Comparison of ENCODE assay signal across 8 cellular contexts in genomic region chr22:49966041-49966715, GRCh38. TPM values are rescaled to one million over a fixed set of nuclear protein-coding genes. Genes with fewer than 3 reads are reported as not detected.
DNase-seq lines count a peak whose midpoint lies in the region; ATAC-seq, FAIRE-seq and TF ChIP-seq lines count a peak whose summit lies in the region.
"Had no signal": no experiment of that assay in that cellular context is flagged by ENCODE, and none has a peak within 500 bp of the region (broad histone marks: within the 10 kb centered on the region; RNA-seq: fewer than 3 reads in every experiment).

No MANE protein-coding gene starts in this region.

- H3K4me1 ChIP-seq in HEK293 (ENCODE audit: control insufficient read depth, insufficient read depth, low read length) (peaks cover 11% of the 10 kb centered on the region), HepG2 (ENCODE audit: insufficient read depth, low read length) (peaks cover 88% of the 10 kb centered on the region)

- H3K27ac Mint-ChIP-seq in activated naive CD8-positive, alpha-beta T cell treated with anti-CD3 and anti-CD28 coated beads, Interleukin-2, amount 50 U/mL, for 24 hours = no peak overlapping the region
- no peak overlapping the region for H3K27ac Mint-ChIP-seq in stimulated activated naive CD8-positive, alpha-beta T cell treated with anti-CD3 and anti-CD28 coated beads, Interleukin-15, Interleukin-2, amounts not matched to agents 100 ng/mL and 50 ng/mL, for 24 hours

- ATAC-seq in activated naive CD8-positive, alpha-beta T cell treated with anti-CD3 and anti-CD28 coated beads, Interleukin-2, amount 50 U/mL, for 24 hours = no peak
- ATAC-seq in HepG2 (peak; percentile 22), GM21717 (IDR thresholded peaks at IDR 0.05; ENCODE audit: unreplicated experiment) (no peak), GM21825 (IDR thresholded peaks at IDR 0.05; ENCODE audit: unreplicated experiment) (no peak)

- TF ChIP-seq EP300 in HepG2 (IDR thresholded peaks at IDR 0.05; ENCODE audit: low read depth in 2 of 2, low read length in 2 of 2) (no peak), HepG2 (CRISPR knock-in tag; IDR thresholded peaks at IDR 0.05; ENCODE audit: borderline replicate concordance) (no peak)

- H3K4me3 ChIP-seq in HEK293 (ENCODE audit: low read depth, low read length) = no peak overlapping the region
- peak overlapping the region; percentile 13 to 99 (median 26); a peak in 5 of 6 replicates for H3K4me3 ChIP-seq in HepG2 (replicated peaks in 1 of 3; ENCODE audit: insufficient read depth in 1 of 3, low read depth in 2 of 3, low read length in 3 of 3)

- H3K9ac ChIP-seq in HepG2 (ENCODE audit: insufficient read depth, low read depth, low read length) = peak overlapping the region; percentile 67

- H3K9me3 Mint-ChIP-seq in activated naive CD8-positive, alpha-beta T cell treated with anti-CD3 and anti-CD28 coated beads, Interleukin-2, amount 50 U/mL, for 24 hours = no peaks in the 10 kb centered on the region
- H3K9me3 Mint-ChIP-seq in stimulated activated naive CD8-positive, alpha-beta T cell treated with anti-CD3 and anti-CD28 coated beads, Interleukin-15, Interleukin-2, amounts not matched to agents 100 ng/mL and 50 ng/mL, for 24 hours = no peaks in the 10 kb centered on the region

- no peak for TF ChIP-seq POLR2A in HepG2 (IDR thresholded peaks at IDR 0.05; ENCODE audit: insufficient read depth in 1 of 2, low read depth in 2 of 2, low read length in 2 of 2)

- no peak for TF ChIP-seq CTCF in HEK293 (tag by site-specific recombination; IDR thresholded peaks at IDR 0.05)
- no peak for TF ChIP-seq CTCF in HepG2 (CRISPR knock-in tag; IDR thresholded peaks at IDR 0.05)

- POLR2A ChIA-PET in HEK293 (lab: Yijun Ruan, JAX) (interaction anchor here (0.9 to 1.8 kb wide), 5 partner anchors 14 to 64 kb away, joined by 3 to 6 read pairs (median 4); no protein-coding TSS in a partner anchor), HepG2 (lab: Yijun Ruan, JAX) (interaction anchor here (1.1 to 16.4 kb wide), 10 partner anchors 11 to 542 kb away, joined by 3 to 722 read pairs (median 5); partner anchors contain the start of genes ALG12, CRELD2, LMF2 and NCAPH2)

- intact Hi-C loops in HepG2 (cut with micrococcal nuclease; ENCODE audit: unreplicated experiment) = loop anchor here (5.0 kb wide), 1 partner anchor 34 kb away; no protein-coding TSS in a partner anchor

- H3K36me3 ChIP-seq in HEK293 (ENCODE audit: control insufficient read depth in 2 of 2, insufficient read depth in 1 of 2, low read length in 2 of 2) = peaks cover 10 to 41% of the 10 kb centered on the region in 2 experiments
- H3K36me3 ChIP-seq in HepG2 (replicated peaks in 1 of 2; ENCODE audit: control insufficient read depth in 1 of 2, insufficient read depth in 2 of 2, low read length in 2 of 2) = peaks cover 9 to 23% of the 10 kb centered on the region in 2 experiments

- no peak for DNase-seq in activated naive CD8-positive, alpha-beta T cell treated with anti-CD3 and anti-CD28 coated beads, Interleukin-2, amount 50 U/mL, for 24 hours
- DNase-seq in HepG2 (ENCODE audit: low spot score) = no peak
- DNase-seq in COLO829 (ENCODE audit: low spot score) = no peak

- H2AFZ ChIP-seq in HepG2 (ENCODE audit: low read length) = no peak overlapping the region

- H3K27ac ChIP-seq in HEK293 (ENCODE audit: extremely low read depth, low read depth, low read length) (no peak overlapping the region), HepG2 (ENCODE audit: extremely low read length, insufficient read depth, low read length) (peak overlapping the region; percentile 84)

- no peaks in the 10 kb centered on the region for H3K9me3 ChIP-seq in HEK293 (ENCODE audit: control insufficient read depth, insufficient read depth, low read depth, low read length)
- no peaks in the 10 kb centered on the region for H3K9me3 ChIP-seq in HepG2 (ENCODE audit: low read length)
- H3K9me3 ChIP-seq: SJCRH30 had no signal

- WGBS in HepG2 (ENCODE audit: low lambda C conversion rate) = 4% methylated on average over 4 of the region's 11 CpGs

- H4K20me1 ChIP-seq in HepG2 (ENCODE audit: insufficient read depth, low read length) = peaks cover 37% of the 10 kb centered on the region

- FAIRE-seq in HepG2 (lab: Jason Lieb, UNC) = no peak

- no TSS peak for BruUV-seq in HepG2 (replicated peaks; lab: Mats Ljungman, UMichigan)

- peaks cover 51% of the 10 kb centered on the region for H3K4me1 Mint-ChIP-seq in activated naive CD8-positive, alpha-beta T cell treated with anti-CD3 and anti-CD28 coated beads, Interleukin-2, amount 50 U/mL, for 24 hours
- H3K4me1 Mint-ChIP-seq in stimulated activated naive CD8-positive, alpha-beta T cell treated with anti-CD3 and anti-CD28 coated beads, Interleukin-15, Interleukin-2, amounts not matched to agents 100 ng/mL and 50 ng/mL, for 24 hours (ENCODE audit: low read depth) = peaks cover 51% of the 10 kb centered on the region

- peaks cover 26% of the 10 kb centered on the region for H3K79me2 ChIP-seq in HepG2 (ENCODE audit: insufficient read depth, low read length)

- in situ Hi-C loops in HepG2 (cut with HindIII; ENCODE audit: extremely low pct_ligation_motif_present, low pct_unique_long_range_greater_than_20kb) = loop anchor here (5.0 kb wide), 1 partner anchor 34 kb away; no protein-coding TSS in a partner anchor

- H3K36me3 Mint-ChIP-seq in activated naive CD8-positive, alpha-beta T cell treated with anti-CD3 and anti-CD28 coated beads, Interleukin-2, amount 50 U/mL, for 24 hours (ENCODE audit: low read depth) = peaks cover 31% of the 10 kb centered on the region
- H3K36me3 Mint-ChIP-seq in stimulated activated naive CD8-positive, alpha-beta T cell treated with anti-CD3 and anti-CD28 coated beads, Interleukin-15, Interleukin-2, amounts not matched to agents 100 ng/mL and 50 ng/mL, for 24 hours (ENCODE audit: low read depth) = peaks cover 28% of the 10 kb centered on the region

- H3K27me3 Mint-ChIP-seq in activated naive CD8-positive, alpha-beta T cell treated with anti-CD3 and anti-CD28 coated beads, Interleukin-2, amount 50 U/mL, for 24 hours = no peaks in the 10 kb centered on the region
- H3K27me3 Mint-ChIP-seq in stimulated activated naive CD8-positive, alpha-beta T cell treated with anti-CD3 and anti-CD28 coated beads, Interleukin-15, Interleukin-2, amounts not matched to agents 100 ng/mL and 50 ng/mL, for 24 hours = no peaks in the 10 kb centered on the region

- peak overlapping the region; percentile 14 for H3K4me3 Mint-ChIP-seq in activated naive CD8-positive, alpha-beta T cell treated with anti-CD3 and anti-CD28 coated beads, Interleukin-2, amount 50 U/mL, for 24 hours
- H3K4me3 Mint-ChIP-seq in stimulated activated naive CD8-positive, alpha-beta T cell treated with anti-CD3 and anti-CD28 coated beads, Interleukin-15, Interleukin-2, amounts not matched to agents 100 ng/mL and 50 ng/mL, for 24 hours = peak overlapping the region; percentile 17

- H3K4me2 ChIP-seq in HepG2 (ENCODE audit: low read depth, low read length) = peak overlapping the region; percentile 94

- TF ChIP-seq RAD21 in HepG2 (CRISPR knock-in tag; IDR thresholded peaks at IDR 0.05) = no peak

- H3K27me3 ChIP-seq in HepG2 (ENCODE audit: control insufficient read depth in 1 of 2, insufficient read depth in 2 of 2, low read length in 2 of 2) = no peaks in the 10 kb centered on the region; a peak in 1 of 5 replicates
- H3K27me3 ChIP-seq: SJCRH30 had no signal

- CTCF ChIA-PET in HEK293 (lab: Yijun Ruan, JAX) = interaction anchor here (0.6 to 2.8 kb wide), 2 partner anchors 64 to 560 kb away, joined by 4 to 7 read pairs; no protein-coding TSS in a partner anchor
- CTCF ChIA-PET in HepG2 (lab: Yijun Ruan, JAX; ENCODE audit: low intra/inter-chr PET ratio, low total read pairs) = no interaction called here

RNA-seq across cellular contexts. Expression of gene PIM3, which starts 5.6 kb away (rescaled TPM):
- total RNA-seq in HepG2 (2016; rRNA removed; fragmentation: Illumina TruSeq; extraction: Trizol) = 18.2 and 31.2 TPM in 2 replicates
- total RNA-seq in HepG2 (2016; cell fraction: cytosol; rRNA removed; fragmentation: Illumina TruSeq; extraction: Trizol; ENCODE audit: low read depth) = 12.4 and 12.6 TPM in 2 replicates
- total RNA-seq in HepG2 (2016; cell fraction: insoluble cytoplasmic fraction; rRNA removed; fragmentation: Illumina TruSeq; extraction: Trizol) = 17.3 and 32.7 TPM in 2 replicates
- 27.1 and 31.2 TPM in 2 replicates for total RNA-seq in HepG2 (2016; cell fraction: membrane; rRNA removed; fragmentation: Illumina TruSeq; extraction: Trizol)
- 24.6 and 30.5 TPM in 2 replicates for total RNA-seq in HepG2 (2016; cell fraction: nucleus; rRNA removed; fragmentation: Illumina TruSeq; extraction: Trizol)
- 21.6 and 24.1 TPM in 2 replicates for polyA plus RNA-seq in HepG2 (2011; rRNA removed)
- 21.4 and 47.8 TPM in 2 replicates for polyA plus RNA-seq in HepG2 (2011; cell fraction: cytosol; rRNA removed)
- 121 and 136 TPM in 2 replicates for polyA plus RNA-seq in HepG2 (2011; cell fraction: nucleus; rRNA removed)
- 22.6 and 36.4 TPM in 2 replicates for polyA plus RNA-seq in HepG2 (2012)
- polyA plus RNA-seq in HepG2 (2016; cell fraction: cytosol; fragmentation: Illumina TruSeq; extraction: Trizol; ENCODE audit: low read depth) = 7.3 and 9.3 TPM in 2 replicates
- polyA plus RNA-seq in HepG2 (2016; cell fraction: insoluble cytoplasmic fraction; fragmentation: Illumina TruSeq; extraction: Trizol; ENCODE audit: low read depth) = 21.4 and 25.4 TPM in 2 replicates
- 17.2 and 17.8 TPM in 2 replicates for polyA plus RNA-seq in HepG2 (2016; cell fraction: membrane; fragmentation: Illumina TruSeq; extraction: Trizol; ENCODE audit: low read depth)
- polyA plus RNA-seq in HepG2 (2016; cell fraction: nucleus; fragmentation: Illumina TruSeq; extraction: Trizol; ENCODE audit: insufficient read depth, low read depth) = 62.7 and 63.0 TPM in 2 replicates
- 8.8 and 50.3 TPM in 2 replicates for polyA minus RNA-seq in HepG2 (2011; rRNA and poly(A)+ RNA removed; ENCODE audit: low replicate concordance)
- 23.0 and 37.5 TPM in 2 replicates for polyA minus RNA-seq in HepG2 (2011; cell fraction: cytosol; rRNA and poly(A)+ RNA removed)
- polyA minus RNA-seq in HepG2 (2011; cell fraction: nucleus; rRNA and poly(A)+ RNA removed) = 17.0 and 22.8 TPM in 2 replicates

RNA-seq across cellular contexts. Expression of gene IL17REL, which starts 46.4 kb away (rescaled TPM):
- not detected in 2 replicates for total RNA-seq in HepG2 (2016; rRNA removed; fragmentation: Illumina TruSeq; extraction: Trizol)
- not detected in 2 replicates for total RNA-seq in HepG2 (2016; cell fraction: cytosol; rRNA removed; fragmentation: Illumina TruSeq; extraction: Trizol; ENCODE audit: low read depth)
- not detected in 2 replicates for total RNA-seq in HepG2 (2016; cell fraction: insoluble cytoplasmic fraction; rRNA removed; fragmentation: Illumina TruSeq; extraction: Trizol)
- total RNA-seq in HepG2 (2016; cell fraction: membrane; rRNA removed; fragmentation: Illumina TruSeq; extraction: Trizol) = not detected in 2 replicates
- total RNA-seq in HepG2 (2016; cell fraction: nucleus; rRNA removed; fragmentation: Illumina TruSeq; extraction: Trizol) = not detected in 2 replicates
- polyA plus RNA-seq in HepG2 (2011; rRNA removed) = not detected in 2 replicates
- not detected in 2 replicates for polyA plus RNA-seq in HepG2 (2011; cell fraction: cytosol; rRNA removed)
- not detected in 2 replicates for polyA plus RNA-seq in HepG2 (2011; cell fraction: nucleus; rRNA removed)
- not detected in 2 replicates for polyA plus RNA-seq in HepG2 (2012)
- not detected in 2 replicates for polyA plus RNA-seq in HepG2 (2016; cell fraction: cytosol; fragmentation: Illumina TruSeq; extraction: Trizol; ENCODE audit: low read depth)
- not detected in 2 replicates for polyA plus RNA-seq in HepG2 (2016; cell fraction: insoluble cytoplasmic fraction; fragmentation: Illumina TruSeq; extraction: Trizol; ENCODE audit: low read depth)
- not detected in 2 replicates for polyA plus RNA-seq in HepG2 (2016; cell fraction: membrane; fragmentation: Illumina TruSeq; extraction: Trizol; ENCODE audit: low read depth)
- not detected in 2 replicates for polyA plus RNA-seq in HepG2 (2016; cell fraction: nucleus; fragmentation: Illumina TruSeq; extraction: Trizol; ENCODE audit: insufficient read depth, low read depth)
- 0.07 TPM in 1 of 2 replicates, not detected in the other for polyA minus RNA-seq in HepG2 (2011; rRNA and poly(A)+ RNA removed; ENCODE audit: low replicate concordance)
- not detected in 2 replicates for polyA minus RNA-seq in HepG2 (2011; cell fraction: cytosol; rRNA and poly(A)+ RNA removed)
- not detected in 2 replicates for polyA minus RNA-seq in HepG2 (2011; cell fraction: nucleus; rRNA and poly(A)+ RNA removed)
- total RNA-seq: SJCRH30 had no signal

RNA-seq across cellular contexts. Expression of gene CRELD2, which starts 47.7 kb away (rescaled TPM):
- 19.6 and 44.7 TPM in 2 replicates for total RNA-seq in HepG2 (2016; rRNA removed; fragmentation: Illumina TruSeq; extraction: Trizol)
- total RNA-seq in HepG2 (2016; cell fraction: cytosol; rRNA removed; fragmentation: Illumina TruSeq; extraction: Trizol; ENCODE audit: low read depth) = 22.4 and 24.2 TPM in 2 replicates
- total RNA-seq in HepG2 (2016; cell fraction: insoluble cytoplasmic fraction; rRNA removed; fragmentation: Illumina TruSeq; extraction: Trizol) = 18.8 and 46.8 TPM in 2 replicates
- total RNA-seq in HepG2 (2016; cell fraction: membrane; rRNA removed; fragmentation: Illumina TruSeq; extraction: Trizol) = 27.6 and 29.9 TPM in 2 replicates
- total RNA-seq in HepG2 (2016; cell fraction: nucleus; rRNA removed; fragmentation: Illumina TruSeq; extraction: Trizol) = 35.5 and 40.6 TPM in 2 replicates
- 17.2 and 20.2 TPM in 2 replicates for polyA plus RNA-seq in HepG2 (2011; rRNA removed)
- polyA plus RNA-seq in HepG2 (2011; cell fraction: cytosol; rRNA removed) = 16.7 and 25.6 TPM in 2 replicates
- polyA plus RNA-seq in HepG2 (2011; cell fraction: nucleus; rRNA removed) = 44.2 and 48.8 TPM in 2 replicates
- 9.4 and 10.2 TPM in 2 replicates for polyA plus RNA-seq in HepG2 (2012)
- polyA plus RNA-seq in HepG2 (2016; cell fraction: cytosol; fragmentation: Illumina TruSeq; extraction: Trizol; ENCODE audit: low read depth) = 25.8 and 29.9 TPM in 2 replicates
- 22.7 and 25.1 TPM in 2 replicates for polyA plus RNA-seq in HepG2 (2016; cell fraction: insoluble cytoplasmic fraction; fragmentation: Illumina TruSeq; extraction: Trizol; ENCODE audit: low read depth)
- polyA plus RNA-seq in HepG2 (2016; cell fraction: membrane; fragmentation: Illumina TruSeq; extraction: Trizol; ENCODE audit: low read depth) = 26.9 and 27.0 TPM in 2 replicates
- 89.1 and 100 TPM in 2 replicates for polyA plus RNA-seq in HepG2 (2016; cell fraction: nucleus; fragmentation: Illumina TruSeq; extraction: Trizol; ENCODE audit: insufficient read depth, low read depth)
- polyA minus RNA-seq in HepG2 (2011; rRNA and poly(A)+ RNA removed; ENCODE audit: low replicate concordance) = 6.9 and 14.7 TPM in 2 replicates
- polyA minus RNA-seq in HepG2 (2011; cell fraction: cytosol; rRNA and poly(A)+ RNA removed) = 4.4 and 5.2 TPM in 2 replicates
- polyA minus RNA-seq in HepG2 (2011; cell fraction: nucleus; rRNA and poly(A)+ RNA removed) = 4.5 and 4.7 TPM in 2 replicates

RNA-seq across cellular contexts. Expression of gene ALG12, which starts 47.9 kb away (rescaled TPM):
- 6.6 and 15.8 TPM in 2 replicates for total RNA-seq in HepG2 (2016; rRNA removed; fragmentation: Illumina TruSeq; extraction: Trizol)
- total RNA-seq in HepG2 (2016; cell fraction: cytosol; rRNA removed; fragmentation: Illumina TruSeq; extraction: Trizol; ENCODE audit: low read depth) = 1.5 and 3.0 TPM in 2 replicates
- 6.8 and 15.6 TPM in 2 replicates for total RNA-seq in HepG2 (2016; cell fraction: insoluble cytoplasmic fraction; rRNA removed; fragmentation: Illumina TruSeq; extraction: Trizol)
- total RNA-seq in HepG2 (2016; cell fraction: membrane; rRNA removed; fragmentation: Illumina TruSeq; extraction: Trizol) = 6.4 and 10.5 TPM in 2 replicates
- 10.6 and 14.2 TPM in 2 replicates for total RNA-seq in HepG2 (2016; cell fraction: nucleus; rRNA removed; fragmentation: Illumina TruSeq; extraction: Trizol)
- polyA plus RNA-seq in HepG2 (2011; rRNA removed) = 7.8 and 9.5 TPM in 2 replicates
- polyA plus RNA-seq in HepG2 (2011; cell fraction: cytosol; rRNA removed) = 5.9 and 6.1 TPM in 2 replicates
- polyA plus RNA-seq in HepG2 (2011; cell fraction: nucleus; rRNA removed) = 25.1 and 26.7 TPM in 2 replicates
- 9.4 and 10.0 TPM in 2 replicates for polyA plus RNA-seq in HepG2 (2012)
- 2.9 and 3.3 TPM in 2 replicates for polyA plus RNA-seq in HepG2 (2016; cell fraction: cytosol; fragmentation: Illumina TruSeq; extraction: Trizol; ENCODE audit: low read depth)
- polyA plus RNA-seq in HepG2 (2016; cell fraction: insoluble cytoplasmic fraction; fragmentation: Illumina TruSeq; extraction: Trizol; ENCODE audit: low read depth) = 6.1 and 6.8 TPM in 2 replicates
- 5.6 and 6.9 TPM in 2 replicates for polyA plus RNA-seq in HepG2 (2016; cell fraction: membrane; fragmentation: Illumina TruSeq; extraction: Trizol; ENCODE audit: low read depth)
- polyA plus RNA-seq in HepG2 (2016; cell fraction: nucleus; fragmentation: Illumina TruSeq; extraction: Trizol; ENCODE audit: insufficient read depth, low read depth) = 26.3 and 30.4 TPM in 2 replicates
- polyA minus RNA-seq in HepG2 (2011; rRNA and poly(A)+ RNA removed; ENCODE audit: low replicate concordance) = 5.8 and 12.8 TPM in 2 replicates
- polyA minus RNA-seq in HepG2 (2011; cell fraction: cytosol; rRNA and poly(A)+ RNA removed) = 5.7 and 7.1 TPM in 2 replicates
- polyA minus RNA-seq in HepG2 (2011; cell fraction: nucleus; rRNA and poly(A)+ RNA removed) = 3.4 and 4.5 TPM in 2 replicates

Comparison
In these comparisons a context has a peak if more than half of its experiments do, and no peak if none do; other contexts are left out.
1. Of the 63 proteins assayed by ChIP-seq in both HepG2 and HEK293: peak only in HepG2: ZBTB10 and ZBTB20; only in HEK293: PATZ1 and PRDM10; in both: none; in neither: 59.